Comparison of ENCODE assay signal across 8 cellular contexts in genomic region chr22:38412435-38413084, GRCh38. TPM values are rescaled to one million over a fixed set of nuclear protein-coding genes. Genes with fewer than 3 reads are reported as not detected.
DNase-seq lines count a peak whose midpoint lies in the region; ATAC-seq and TF ChIP-seq lines count a peak whose summit lies in the region.

No MANE protein-coding gene starts in this region.

- peaks cover 0 to 4% (median 2%) of the 10 kb centered on the region in 4 donors for H3K4me1 Mint-ChIP-seq in CD4-positive, CD25-positive, alpha-beta regulatory T cell
- peaks cover 4% of the 10 kb centered on the region for H3K4me1 Mint-ChIP-seq in activated naive CD4-positive, alpha-beta T cell treated with anti-CD3 and anti-CD28 coated beads for 36 hours (ENCODE audit: low read depth)

- no peak overlapping the region for H3K27ac Mint-ChIP-seq in CD4-positive, CD25-positive, alpha-beta regulatory T cell
- H3K27ac Mint-ChIP-seq in activated naive CD4-positive, alpha-beta T cell treated with anti-CD3 and anti-CD28 coated beads for 36 hours, result no peak overlapping the region

- no peaks in the 10 kb centered on the region for H3K4me1 ChIP-seq in CD4-positive, CD25-positive, alpha-beta regulatory T cell (ENCODE audit: control insufficient read depth, insufficient read depth, low read length, poor library complexity, severe bottlenecking)
- peaks cover 34% of the 10 kb centered on the region for H3K4me1 ChIP-seq in left ventricle myocardium inferior

- peak overlapping the region in 1 of 4 donors; percentile 51 for H3K4me3 Mint-ChIP-seq in CD4-positive, CD25-positive, alpha-beta regulatory T cell
- no peak overlapping the region for H3K4me3 Mint-ChIP-seq in activated naive CD4-positive, alpha-beta T cell treated with anti-CD3 and anti-CD28 coated beads for 36 hours

- DNase-seq in CD4-positive, CD25-positive, alpha-beta regulatory T cell, result peak in 2 of 3 donors; percentile 9 to 29
- DNase-seq in NB4 (ENCODE audit: low read depth) (no peak), left ventricle myocardium inferior (no peak)
- peak; percentile 45 for DNase-seq in activated naive CD4-positive, alpha-beta T cell treated with anti-CD3 and anti-CD28 coated beads for 36 hours
- DNase-seq in stimulated activated CD4-positive, alpha-beta T cell treated with anti-CD3 and anti-CD28 coated beads, Interleukin-12 subunit alpha, Interleukin-12 subunit beta, amount 100 ng/mL, for 4 hours, result peak; percentile 36

- peak in 1 of 2 donors; percentile 47 for ATAC-seq in CD4-positive, CD25-positive, alpha-beta regulatory T cell (ENCODE audit: low read depth in 2 of 2)
- ATAC-seq in HG03139 (IDR thresholded peaks at IDR 0.05; ENCODE audit: unreplicated experiment), result no peak
- no peak for ATAC-seq in HG03520 (IDR thresholded peaks at IDR 0.05; ENCODE audit: unreplicated experiment)
- ATAC-seq in HG03095 (IDR thresholded peaks at IDR 0.05; ENCODE audit: unreplicated experiment), result no peak

- no peaks in the 10 kb centered on the region for H3K27me3 ChIP-seq in CD4-positive, CD25-positive, alpha-beta regulatory T cell (ENCODE audit: control insufficient read depth, insufficient read depth, low read length)
- peaks cover 8% of the 10 kb centered on the region for H3K27me3 ChIP-seq in left ventricle myocardium inferior (ENCODE audit: low read depth)

- no peak for TF ChIP-seq POLR2A in NB4 (IDR thresholded peaks at IDR 0.05; ENCODE audit: extremely low read depth, insufficient read length)

- H3K36me3 ChIP-seq in CD4-positive, CD25-positive, alpha-beta regulatory T cell (ENCODE audit: control insufficient read depth, insufficient read depth, low read length), result no peaks in the 10 kb centered on the region
- no peaks in the 10 kb centered on the region for H3K36me3 ChIP-seq in left ventricle myocardium inferior

- CTCF ChIA-PET in activated naive CD4-positive, alpha-beta T cell treated with anti-CD3 and anti-CD28 coated beads for 36 hours (lab: Charles Lee), result interaction anchor here (0.7 to 2.6 kb wide), 6 partner anchors 17 to 159 kb away, joined by 3 to 17 read pairs (median 3); no protein-coding TSS in a partner anchor

- H3K4me3 ChIP-seq in CD4-positive, CD25-positive, alpha-beta regulatory T cell (ENCODE audit: low read depth, low read length), result no peak overlapping the region
- no peak overlapping the region for H3K4me3 ChIP-seq in NB4 (ENCODE audit: low read depth, low read length)
- H3K4me3 ChIP-seq in left ventricle myocardium inferior, result peak overlapping the region; percentile 58

- intact Hi-C loops in activated naive CD4-positive, alpha-beta T cell treated with anti-CD3 and anti-CD28 coated beads for 36 hours (cut with micrococcal nuclease), result loop anchor here (1.0 kb wide), 1 partner anchor 158 kb away; the partner anchor contains the start of gene DMC1
- intact Hi-C loops in left ventricle myocardium inferior (cut with micrococcal nuclease), result no loop called here

- H3K27me3 Mint-ChIP-seq in CD4-positive, CD25-positive, alpha-beta regulatory T cell, result peaks cover 9% of the 10 kb centered on the region
- peaks cover 2% of the 10 kb centered on the region for H3K27me3 Mint-ChIP-seq in activated naive CD4-positive, alpha-beta T cell treated with anti-CD3 and anti-CD28 coated beads for 36 hours (ENCODE audit: low read depth)

- H3K36me3 Mint-ChIP-seq in CD4-positive, CD25-positive, alpha-beta regulatory T cell, result no peaks in the 10 kb centered on the region
- H3K36me3 Mint-ChIP-seq in activated naive CD4-positive, alpha-beta T cell treated with anti-CD3 and anti-CD28 coated beads for 36 hours (ENCODE audit: low read depth), result no peaks in the 10 kb centered on the region

- TF ChIP-seq CTCF in NB4 (IDR thresholded peaks at IDR 0.05; ENCODE audit: low read depth, low read length), result peak; percentile 57
- peak; percentile 84 for TF ChIP-seq CTCF in left ventricle myocardium inferior (IDR thresholded peaks at IDR 0.05; ENCODE audit: borderline replicate concordance)

- no peak overlapping the region for H3K27ac ChIP-seq in CD4-positive, CD25-positive, alpha-beta regulatory T cell (ENCODE audit: insufficient read depth, low read length, poor library complexity, severe bottlenecking)
- H3K27ac ChIP-seq in left ventricle myocardium inferior (replicated peaks), result peak overlapping the region; percentile 75

- H3K9me3 ChIP-seq in CD4-positive, CD25-positive, alpha-beta regulatory T cell (ENCODE audit: control insufficient read depth in 2 of 2, low read length in 2 of 2), result no peaks in the 10 kb centered on the region
- no peaks in the 10 kb centered on the region for H3K9me3 ChIP-seq in left ventricle myocardium inferior (replicated peaks)

- no peaks in the 10 kb centered on the region for H3K9me3 Mint-ChIP-seq in CD4-positive, CD25-positive, alpha-beta regulatory T cell
- H3K9me3 Mint-ChIP-seq in activated naive CD4-positive, alpha-beta T cell treated with anti-CD3 and anti-CD28 coated beads for 36 hours, result no peaks in the 10 kb centered on the region

RNA-seq across cellular contexts. Expression of gene KCNJ4, which starts 42.4 kb away (rescaled TPM):
- total RNA-seq in CD4-positive, CD25-positive, alpha-beta regulatory T cell, result not detected
- polyA plus RNA-seq in CD4-positive, CD25-positive, alpha-beta regulatory T cell, result not detected
- total RNA-seq in activated naive CD4-positive, alpha-beta T cell treated with anti-CD3 and anti-CD28 coated beads for 36 hours, result not detected
- 45.7 TPM for total RNA-seq in left ventricle myocardium inferior

RNA-seq across cellular contexts. Expression of gene KDELR3, which starts 55.3 kb away (rescaled TPM):
- total RNA-seq in CD4-positive, CD25-positive, alpha-beta regulatory T cell, result not detected
- polyA plus RNA-seq in CD4-positive, CD25-positive, alpha-beta regulatory T cell, result under 1 TPM in 3 of 4 donors, not detected in 1; 0.38 to 0.71 (median 0.42) TPM
- total RNA-seq in activated naive CD4-positive, alpha-beta T cell treated with anti-CD3 and anti-CD28 coated beads for 36 hours, result under 1 TPM; 0.57 to 0.77 TPM
- 6.0 TPM for total RNA-seq in left ventricle myocardium inferior

Comparison
In these comparisons a context has a peak if more than half of its experiments do, and no peak if none do; other contexts are left out.
1. DNase-seq: peak in CD4-positive, CD25-positive, alpha-beta regulatory T cell (2 of 3), activated naive CD4-positive, alpha-beta T cell treated with anti-CD3 and anti-CD28 coated beads for 36 hours (single experiment) and stimulated activated CD4-positive, alpha-beta T cell treated with anti-CD3 and anti-CD28 coated beads, Interleukin-12 subunit alpha, Interleukin-12 subunit beta, amount 100 ng/mL, for 4 hours (single experiment); none in NB4 (single experiment) and left ventricle myocardium inferior (single experiment).
2. RNA of gene KCNJ4, which starts 42.4 kb away (total RNA-seq): 45.7 TPM in left ventricle myocardium inferior (single experiment); not detected in CD4-positive, CD25-positive, alpha-beta regulatory T cell (single experiment) and not detected in activated naive CD4-positive, alpha-beta T cell treated with anti-CD3 and anti-CD28 coated beads for 36 hours; every median in the first group is over 10 times any median in the second.